Comparison of ENCODE assay signal across 1 cellular context in genomic region chr2:71131387-71132166, GRCh38.
TF ChIP-seq lines count a peak whose summit lies in the region.
"Not testable (repeated sequence)": the region's sequence is repeated elsewhere in the genome, so short reads cannot be mapped to it uniquely, and the experiment has no call there.

No MANE protein-coding gene starts in this region.

TF ChIP-seq in HepG2, 621 proteins besides CTCF, POLR2A, EP300 and RAD21 (continues in another document):
- TF ChIP-seq GATA4 (IDR thresholded peaks at IDR 0.05; ENCODE audit: borderline replicate concordance, low read depth) (peak; percentile 76), CREM (IDR thresholded peaks at IDR 0.05) (peak; percentile 59; the same call in 1 of the 2 replicates), HMGXB4 (CRISPR knock-in tag; IDR thresholded peaks at IDR 0.05; ENCODE audit: borderline replicate concordance in 1 of 2, low read depth in 1 of 2) (0 out of 4 replicates have a peak, but pooled peaks of 1 of the 2 experiments have one; percentile 11), ZNF574 (CRISPR knock-in tag; IDR thresholded peaks at IDR 0.05) (peak; percentile 59), KLF11 (CRISPR knock-in tag; IDR thresholded peaks at IDR 0.05) (0 out of 2 replicates have a peak, but pooled peaks have one; percentile 20), MED1 (CRISPR knock-in tag; IDR thresholded peaks at IDR 0.05) (peak; percentile 59; the same call in 1 of the 2 replicates), ZNF614 (CRISPR knock-in tag; IDR thresholded peaks at IDR 0.05; ENCODE audit: borderline replicate concordance) (peak; percentile 77; the same call in 1 of the 2 replicates), ONECUT2 (CRISPR knock-in tag; IDR thresholded peaks at IDR 0.05) (peak; percentile 84), ZNF264 (CRISPR knock-in tag; IDR thresholded peaks at IDR 0.05) (peak; percentile 39; the same call in 1 of the 2 replicates), BRD4 (CRISPR knock-in tag; IDR thresholded peaks at IDR 0.05) (0 out of 2 replicates have a peak, but pooled peaks have one; percentile 28), TAF1 (CRISPR knock-in tag; IDR thresholded peaks at IDR 0.05) (peak; percentile 34; the same call in 1 of the 2 replicates), RXRB (CRISPR knock-in tag; IDR thresholded peaks at IDR 0.05; ENCODE audit: borderline replicate concordance) (peak; percentile 48; the same call in 1 of the 2 replicates), NR2F1 (CRISPR knock-in tag; IDR thresholded peaks at IDR 0.05) (peak in 1 of 2 experiments; percentile 52; a peak in 1 of 4 replicates), PHF8 (CRISPR knock-in tag; IDR thresholded peaks at IDR 0.05) (peak; percentile 9; the same call in 1 of the 2 replicates), TBX2 (CRISPR knock-in tag; IDR thresholded peaks at IDR 0.05; ENCODE audit: borderline replicate concordance) (peak; percentile 58), GATAD2A (CRISPR knock-in tag; IDR thresholded peaks at IDR 0.05) (peak; percentile 64), CEBPG (CRISPR knock-in tag; IDR thresholded peaks at IDR 0.05) (0 out of 2 replicates have a peak, but pooled peaks have one; percentile 14), HDAC2 (CRISPR knock-in tag; IDR thresholded peaks at IDR 0.05) (peak; percentile 40; the same call in 1 of the 2 replicates), ZFX (CRISPR knock-in tag; IDR thresholded peaks at IDR 0.05; ENCODE audit: low read depth) (peak; percentile 45; the same call in 1 of the 2 replicates), CREB1 (CRISPR knock-in tag; IDR thresholded peaks at IDR 0.05) (peak; percentile 55; the same call in 1 of the 2 replicates), KMT2A (CRISPR knock-in tag; IDR thresholded peaks at IDR 0.05) (peak; percentile 53; the same call in 1 of the 2 replicates), NR2F2 (IDR thresholded peaks at IDR 0.05; ENCODE audit: borderline replicate concordance, low read depth) (peak; percentile 83), ZSCAN30 (CRISPR knock-in tag; IDR thresholded peaks at IDR 0.05) (peak; percentile 33; the same call in 1 of the 2 replicates), ISL2 (CRISPR knock-in tag; IDR thresholded peaks at IDR 0.05) (peak; percentile 85), HMG20A (CRISPR knock-in tag; IDR thresholded peaks at IDR 0.05; ENCODE audit: borderline replicate concordance) (peak; percentile 41; the same call in 1 of the 2 replicates), FOXA3 (CRISPR knock-in tag; IDR thresholded peaks at IDR 0.05) (peak; percentile 49; the same call in 1 of the 2 replicates), ZNF205 (CRISPR knock-in tag; IDR thresholded peaks at IDR 0.05) (peak; percentile 27; the same call in 1 of the 2 replicates), ZNF280D (CRISPR knock-in tag; IDR thresholded peaks at IDR 0.05) (0 out of 2 replicates have a peak, but pooled peaks have one; percentile 18), MED13 (CRISPR knock-in tag; IDR thresholded peaks at IDR 0.05) (peak; percentile 95), RARA (CRISPR knock-in tag; IDR thresholded peaks at IDR 0.05) (peak; percentile 67; the same call in 1 of the 2 replicates), TIGD3 (CRISPR knock-in tag; IDR thresholded peaks at IDR 0.05; ENCODE audit: borderline replicate concordance) (0 out of 2 replicates have a peak, but pooled peaks have one; percentile 21), NCOR1 (IDR thresholded peaks at IDR 0.05; ENCODE audit: borderline replicate concordance, low read length) (0 out of 2 replicates have a peak, but pooled peaks have one; percentile 22), NCOA2 (CRISPR knock-in tag; IDR thresholded peaks at IDR 0.05) (peak; percentile 86), MIER3 (CRISPR knock-in tag; IDR thresholded peaks at IDR 0.05; ENCODE audit: borderline replicate concordance) (peak; percentile 19; the same call in 1 of the 2 replicates), HNF4A (CRISPR knock-in tag; IDR thresholded peaks at IDR 0.05) (peak; percentile 54), SAP130 (CRISPR knock-in tag; IDR thresholded peaks at IDR 0.05; ENCODE audit: low read depth) (peak; percentile 66; the same call in 1 of the 2 replicates), ZFY (CRISPR knock-in tag; IDR thresholded peaks at IDR 0.05) (peak; percentile 65), CBFB (CRISPR knock-in tag; IDR thresholded peaks at IDR 0.05) (0 out of 2 replicates have a peak, but pooled peaks have one; percentile 45), MAF1 (CRISPR knock-in tag; IDR thresholded peaks at IDR 0.05; ENCODE audit: borderline replicate concordance) (0 out of 2 replicates have a peak, but pooled peaks have one; percentile 39), ZBTB7B (CRISPR knock-in tag; IDR thresholded peaks at IDR 0.05) (peak; percentile 34; the same call in 1 of the 2 replicates), NFIC (IDR thresholded peaks at IDR 0.05; ENCODE audit: low read length) (peak; percentile 64; the same call in 1 of the 2 replicates), HOXA3 (CRISPR knock-in tag; IDR thresholded peaks at IDR 0.05) (peak; percentile 55; the same call in 1 of the 2 replicates), ZC3H4 (CRISPR knock-in tag; IDR thresholded peaks at IDR 0.05; ENCODE audit: borderline replicate concordance) (0 out of 2 replicates have a peak, but pooled peaks have one; percentile 40)
- TF ChIP-seq CREM (CRISPR knock-in tag; IDR thresholded peaks at IDR 0.05); CREB1 (IDR thresholded peaks at IDR 0.05): not testable (repeated sequence)
- TF ChIP-seq, protein P1, sequence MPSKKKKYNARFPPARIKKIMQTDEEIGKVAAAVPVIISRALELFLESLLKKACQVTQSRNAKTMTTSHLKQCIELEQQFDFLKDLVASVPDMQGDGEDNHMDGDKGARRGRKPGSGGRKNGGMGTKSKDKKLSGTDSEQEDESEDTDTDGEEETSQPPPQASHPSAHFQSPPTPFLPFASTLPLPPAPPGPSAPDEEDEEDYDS (CRISPR knock-in tag; IDR thresholded peaks at IDR 0.05): peak; percentile 76
- TF ChIP-seq, protein P2, sequence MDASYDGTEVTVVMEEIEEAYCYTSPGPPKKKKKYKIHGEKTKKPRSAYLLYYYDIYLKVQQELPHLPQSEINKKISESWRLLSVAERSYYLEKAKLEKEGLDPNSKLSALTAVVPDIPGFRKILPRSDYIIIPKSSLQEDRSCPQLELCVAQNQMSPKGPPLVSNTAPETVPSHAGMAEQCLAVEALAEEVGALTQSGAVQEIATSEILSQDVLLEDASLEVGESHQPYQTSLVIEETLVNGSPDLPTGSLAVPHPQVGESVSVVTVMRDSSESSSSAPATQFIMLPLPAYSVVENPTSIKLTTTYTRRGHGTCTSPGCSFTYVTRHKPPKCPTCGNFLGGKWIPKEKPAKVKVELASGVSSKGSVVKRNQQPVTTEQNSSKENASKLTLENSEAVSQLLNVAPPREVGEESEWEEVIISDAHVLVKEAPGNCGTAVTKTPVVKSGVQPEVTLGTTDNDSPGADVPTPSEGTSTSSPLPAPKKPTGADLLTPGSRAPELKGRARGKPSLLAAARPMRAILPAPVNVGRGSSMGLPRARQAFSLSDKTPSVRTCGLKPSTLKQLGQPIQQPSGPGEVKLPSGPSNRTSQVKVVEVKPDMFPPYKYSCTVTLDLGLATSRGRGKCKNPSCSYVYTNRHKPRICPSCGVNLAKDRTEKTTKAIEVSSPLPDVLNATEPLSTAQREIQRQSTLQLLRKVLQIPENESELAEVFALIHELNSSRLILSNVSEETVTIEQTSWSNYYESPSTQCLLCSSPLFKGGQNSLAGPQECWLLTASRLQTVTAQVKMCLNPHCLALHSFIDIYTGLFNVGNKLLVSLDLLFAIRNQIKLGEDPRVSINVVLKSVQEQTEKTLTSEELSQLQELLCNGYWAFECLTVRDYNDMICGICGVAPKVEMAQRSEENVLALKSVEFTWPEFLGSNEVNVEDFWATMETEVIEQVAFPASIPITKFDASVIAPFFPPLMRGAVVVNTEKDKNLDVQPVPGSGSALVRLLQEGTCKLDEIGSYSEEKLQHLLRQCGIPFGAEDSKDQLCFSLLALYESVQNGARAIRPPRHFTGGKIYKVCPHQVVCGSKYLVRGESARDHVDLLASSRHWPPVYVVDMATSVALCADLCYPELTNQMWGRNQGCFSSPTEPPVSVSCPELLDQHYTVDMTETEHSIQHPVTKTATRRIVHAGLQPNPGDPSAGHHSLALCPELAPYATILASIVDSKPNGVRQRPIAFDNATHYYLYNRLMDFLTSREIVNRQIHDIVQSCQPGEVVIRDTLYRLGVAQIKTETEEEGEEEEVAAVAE (CRISPR knock-in tag; IDR thresholded peaks at IDR 0.05; ENCODE audit: borderline replicate concordance): peak; percentile 29; the same call in 1 of the 2 replicates
- TF ChIP-seq, protein P3, sequence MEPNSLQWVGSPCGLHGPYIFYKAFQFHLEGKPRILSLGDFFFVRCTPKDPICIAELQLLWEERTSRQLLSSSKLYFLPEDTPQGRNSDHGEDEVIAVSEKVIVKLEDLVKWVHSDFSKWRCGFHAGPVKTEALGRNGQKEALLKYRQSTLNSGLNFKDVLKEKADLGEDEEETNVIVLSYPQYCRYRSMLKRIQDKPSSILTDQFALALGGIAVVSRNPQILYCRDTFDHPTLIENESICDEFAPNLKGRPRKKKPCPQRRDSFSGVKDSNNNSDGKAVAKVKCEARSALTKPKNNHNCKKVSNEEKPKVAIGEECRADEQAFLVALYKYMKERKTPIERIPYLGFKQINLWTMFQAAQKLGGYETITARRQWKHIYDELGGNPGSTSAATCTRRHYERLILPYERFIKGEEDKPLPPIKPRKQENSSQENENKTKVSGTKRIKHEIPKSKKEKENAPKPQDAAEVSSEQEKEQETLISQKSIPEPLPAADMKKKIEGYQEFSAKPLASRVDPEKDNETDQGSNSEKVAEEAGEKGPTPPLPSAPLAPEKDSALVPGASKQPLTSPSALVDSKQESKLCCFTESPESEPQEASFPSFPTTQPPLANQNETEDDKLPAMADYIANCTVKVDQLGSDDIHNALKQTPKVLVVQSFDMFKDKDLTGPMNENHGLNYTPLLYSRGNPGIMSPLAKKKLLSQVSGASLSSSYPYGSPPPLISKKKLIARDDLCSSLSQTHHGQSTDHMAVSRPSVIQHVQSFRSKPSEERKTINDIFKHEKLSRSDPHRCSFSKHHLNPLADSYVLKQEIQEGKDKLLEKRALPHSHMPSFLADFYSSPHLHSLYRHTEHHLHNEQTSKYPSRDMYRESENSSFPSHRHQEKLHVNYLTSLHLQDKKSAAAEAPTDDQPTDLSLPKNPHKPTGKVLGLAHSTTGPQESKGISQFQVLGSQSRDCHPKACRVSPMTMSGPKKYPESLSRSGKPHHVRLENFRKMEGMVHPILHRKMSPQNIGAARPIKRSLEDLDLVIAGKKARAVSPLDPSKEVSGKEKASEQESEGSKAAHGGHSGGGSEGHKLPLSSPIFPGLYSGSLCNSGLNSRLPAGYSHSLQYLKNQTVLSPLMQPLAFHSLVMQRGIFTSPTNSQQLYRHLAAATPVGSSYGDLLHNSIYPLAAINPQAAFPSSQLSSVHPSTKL (CRISPR knock-in tag; IDR thresholded peaks at IDR 0.05): peak; percentile 69; the same call in 1 of the 2 replicates
